In the genomic region with DNA sequence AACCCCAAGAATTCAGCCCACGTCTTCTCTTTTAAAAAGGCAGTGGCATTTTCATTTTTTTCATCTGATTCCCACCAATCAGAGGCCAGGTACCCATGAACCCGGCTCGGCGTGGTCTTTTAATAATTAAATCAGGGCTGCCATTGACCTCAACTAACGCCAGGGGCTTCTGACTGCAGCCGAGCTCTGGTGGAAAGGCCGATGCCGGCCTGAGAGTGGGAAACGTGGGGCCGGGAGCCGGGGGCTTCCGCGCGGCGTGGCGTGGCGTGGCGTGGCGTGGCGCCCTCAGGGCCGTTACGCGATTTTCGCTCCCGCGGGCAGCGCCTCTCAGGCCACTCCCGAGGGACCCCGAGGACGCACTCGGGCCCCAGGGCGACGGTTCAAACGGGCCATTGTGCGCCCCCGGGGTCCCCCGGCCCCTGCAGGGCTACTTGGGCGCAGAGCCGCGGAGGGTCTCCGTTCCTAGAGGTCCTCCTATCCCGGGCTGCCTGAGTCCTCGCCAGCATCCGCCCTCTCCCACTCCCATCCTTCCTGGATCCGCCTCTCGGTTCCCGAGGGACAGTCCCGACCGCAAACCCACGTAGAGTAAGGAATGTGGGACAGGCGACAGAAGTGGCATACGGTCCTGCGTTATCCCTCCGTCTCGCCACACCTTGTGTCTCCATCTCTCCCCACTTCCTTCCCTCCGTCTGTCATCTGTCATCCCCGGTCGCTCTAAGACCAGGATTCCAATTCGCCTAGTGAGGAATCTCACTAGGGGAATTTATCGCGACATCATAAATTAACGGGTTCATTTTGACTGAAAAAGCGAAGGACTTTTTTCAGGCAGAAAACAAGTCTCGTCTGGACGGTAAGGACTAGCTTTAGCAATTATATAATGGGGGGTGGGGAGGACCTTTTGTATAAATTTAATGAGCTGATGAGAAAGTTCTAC, we compare ENCODE assay signal across 1 cellular context.
TF ChIP-seq lines count a peak whose summit lies in the region.

No MANE protein-coding gene starts in this region.

TF ChIP-seq in HepG2, 621 proteins besides CTCF, POLR2A, EP300 and RAD21 (continued from another document and continues in another):
- TF ChIP-seq, protein P1, sequence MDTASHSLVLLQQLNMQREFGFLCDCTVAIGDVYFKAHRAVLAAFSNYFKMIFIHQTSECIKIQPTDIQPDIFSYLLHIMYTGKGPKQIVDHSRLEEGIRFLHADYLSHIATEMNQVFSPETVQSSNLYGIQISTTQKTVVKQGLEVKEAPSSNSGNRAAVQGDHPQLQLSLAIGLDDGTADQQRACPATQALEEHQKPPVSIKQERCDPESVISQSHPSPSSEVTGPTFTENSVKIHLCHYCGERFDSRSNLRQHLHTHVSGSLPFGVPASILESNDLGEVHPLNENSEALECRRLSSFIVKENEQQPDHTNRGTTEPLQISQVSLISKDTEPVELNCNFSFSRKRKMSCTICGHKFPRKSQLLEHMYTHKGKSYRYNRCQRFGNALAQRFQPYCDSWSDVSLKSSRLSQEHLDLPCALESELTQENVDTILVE (CRISPR knock-in tag; IDR thresholded peaks at IDR 0.05) = no peak
- TF ChIP-seq ZKSCAN1 (IDR thresholded peaks at IDR 0.05; ENCODE audit: low read length) (no peak), MBNL3 (CRISPR knock-in tag; conservative IDR thresholded peaks at IDR 0.05) (no peak), SKI (IDR thresholded peaks at IDR 0.05; ENCODE audit: partially characterized antibody) (no peak), ZBTB37 (CRISPR knock-in tag; IDR thresholded peaks at IDR 0.05) (no peak), IKZF4 (CRISPR knock-in tag; IDR thresholded peaks at IDR 0.05; ENCODE audit: borderline replicate concordance, low read depth, not compliant biosample characterization) (no peak), JDP2 (CRISPR knock-in tag; IDR thresholded peaks at IDR 0.05; ENCODE audit: borderline replicate concordance) (no peak), RBFOX2 (IDR thresholded peaks at IDR 0.05; ENCODE audit: low read depth, low read length) (peak; percentile 88), POLR2AphosphoS5 (IDR thresholded peaks at IDR 0.05; ENCODE audit: low read depth, low read length) (peak; percentile 50), RXRB (CRISPR knock-in tag; IDR thresholded peaks at IDR 0.05; ENCODE audit: borderline replicate concordance) (no peak), FOXP1 (IDR thresholded peaks at IDR 0.05) (no peak), FOXP1 (CRISPR knock-in tag; IDR thresholded peaks at IDR 0.05) (no peak), HMGA1 (CRISPR knock-in tag; conservative IDR thresholded peaks at IDR 0.05) (no peak), ZNF260 (CRISPR knock-in tag; IDR thresholded peaks at IDR 0.05; ENCODE audit: borderline replicate concordance, low read depth) (no peak), GABPB1 (CRISPR knock-in tag; IDR thresholded peaks at IDR 0.05) (peak; percentile 80; the same call in 1 of the 2 replicates), TOE1 (CRISPR knock-in tag; IDR thresholded peaks at IDR 0.05) (peak; percentile 45; the same call in 1 of the 2 replicates), CREB3 (CRISPR knock-in tag; IDR thresholded peaks at IDR 0.05) (no peak), UBTF (CRISPR knock-in tag; IDR thresholded peaks at IDR 0.05) (peak; percentile 73; the same call in 1 of the 2 replicates), TARDBP (CRISPR knock-in tag; IDR thresholded peaks at IDR 0.05) (no peak), ZIK1 (CRISPR knock-in tag; IDR thresholded peaks at IDR 0.05; ENCODE audit: borderline replicate concordance, low read depth) (no peak), ZNF607 (CRISPR knock-in tag; IDR thresholded peaks at IDR 0.05; ENCODE audit: borderline replicate concordance) (peak; percentile 43; the same call in 1 of the 2 replicates), PCBP1 (IDR thresholded peaks at IDR 0.05; ENCODE audit: borderline replicate concordance, low read depth, low read length) (no peak), ZFP36 (IDR thresholded peaks at IDR 0.05; ENCODE audit: borderline replicate concordance, low read depth, low read length, partially characterized antibody) (no peak), ZNF274 (CRISPR knock-in tag; IDR thresholded peaks at IDR 0.05) (no peak; the same call in none of the 2 replicates), ZNF570 (CRISPR knock-in tag; IDR thresholded peaks at IDR 0.05; ENCODE audit: borderline replicate concordance) (no peak), XRCC5 (optimal IDR thresholded peaks at IDR 0.05; ENCODE audit: low read length) (peak; percentile 58), MAFK (conservative IDR thresholded peaks at IDR 0.05 in 1 of 2, IDR thresholded peaks at IDR 0.05 in 1 of 2; ENCODE audit: low read length in 2 of 2) (no peak), ZNF263 (CRISPR knock-in tag; IDR thresholded peaks at IDR 0.05) (peak; percentile 53; the same call in 1 of the 2 replicates), SNAPC5 (CRISPR knock-in tag; IDR thresholded peaks at IDR 0.05; ENCODE audit: borderline replicate concordance) (no peak), HES4 (CRISPR knock-in tag; IDR thresholded peaks at IDR 0.05; ENCODE audit: borderline replicate concordance) (no peak), ZBTB20 (CRISPR knock-in tag; IDR thresholded peaks at IDR 0.05; ENCODE audit: borderline replicate concordance, low read depth) (no peak), IKZF1 (IDR thresholded peaks at IDR 0.05) (no peak), YEATS4 (CRISPR knock-in tag; IDR thresholded peaks at IDR 0.05; ENCODE audit: borderline replicate concordance) (peak; percentile 53; the same call in 1 of the 2 replicates)
- TF ChIP-seq, protein P2, sequence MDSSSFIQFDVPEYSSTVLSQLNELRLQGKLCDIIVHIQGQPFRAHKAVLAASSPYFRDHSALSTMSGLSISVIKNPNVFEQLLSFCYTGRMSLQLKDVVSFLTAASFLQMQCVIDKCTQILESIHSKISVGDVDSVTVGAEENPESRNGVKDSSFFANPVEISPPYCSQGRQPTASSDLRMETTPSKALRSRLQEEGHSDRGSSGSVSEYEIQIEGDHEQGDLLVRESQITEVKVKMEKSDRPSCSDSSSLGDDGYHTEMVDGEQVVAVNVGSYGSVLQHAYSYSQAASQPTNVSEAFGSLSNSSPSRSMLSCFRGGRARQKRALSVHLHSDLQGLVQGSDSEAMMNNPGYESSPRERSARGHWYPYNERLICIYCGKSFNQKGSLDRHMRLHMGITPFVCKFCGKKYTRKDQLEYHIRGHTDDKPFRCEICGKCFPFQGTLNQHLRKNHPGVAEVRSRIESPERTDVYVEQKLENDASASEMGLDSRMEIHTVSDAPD (CRISPR knock-in tag; IDR thresholded peaks at IDR 0.05) = no peak
- TF ChIP-seq, protein P3, sequence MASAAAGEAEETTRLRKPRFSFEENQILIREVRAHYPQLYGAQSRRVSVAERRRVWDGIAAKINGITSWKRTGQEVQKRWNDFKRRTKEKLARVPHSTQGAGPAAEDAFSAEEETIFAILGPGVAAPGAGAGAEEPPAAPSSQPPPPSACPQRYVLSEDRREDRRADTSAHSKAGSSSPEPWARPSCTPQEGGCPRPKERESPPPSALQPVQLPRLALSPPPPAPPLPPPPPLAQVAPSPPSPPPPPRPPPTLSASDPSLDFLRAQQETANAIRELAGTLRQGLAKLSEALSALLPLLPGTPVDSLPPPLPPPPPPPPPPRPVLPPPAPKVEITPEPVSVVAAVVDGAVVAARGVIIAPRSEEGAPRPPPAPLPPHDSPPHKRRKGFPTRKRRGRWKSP (CRISPR knock-in tag; IDR thresholded peaks at IDR 0.05) = peak; percentile 67
- TF ChIP-seq, protein P4, sequence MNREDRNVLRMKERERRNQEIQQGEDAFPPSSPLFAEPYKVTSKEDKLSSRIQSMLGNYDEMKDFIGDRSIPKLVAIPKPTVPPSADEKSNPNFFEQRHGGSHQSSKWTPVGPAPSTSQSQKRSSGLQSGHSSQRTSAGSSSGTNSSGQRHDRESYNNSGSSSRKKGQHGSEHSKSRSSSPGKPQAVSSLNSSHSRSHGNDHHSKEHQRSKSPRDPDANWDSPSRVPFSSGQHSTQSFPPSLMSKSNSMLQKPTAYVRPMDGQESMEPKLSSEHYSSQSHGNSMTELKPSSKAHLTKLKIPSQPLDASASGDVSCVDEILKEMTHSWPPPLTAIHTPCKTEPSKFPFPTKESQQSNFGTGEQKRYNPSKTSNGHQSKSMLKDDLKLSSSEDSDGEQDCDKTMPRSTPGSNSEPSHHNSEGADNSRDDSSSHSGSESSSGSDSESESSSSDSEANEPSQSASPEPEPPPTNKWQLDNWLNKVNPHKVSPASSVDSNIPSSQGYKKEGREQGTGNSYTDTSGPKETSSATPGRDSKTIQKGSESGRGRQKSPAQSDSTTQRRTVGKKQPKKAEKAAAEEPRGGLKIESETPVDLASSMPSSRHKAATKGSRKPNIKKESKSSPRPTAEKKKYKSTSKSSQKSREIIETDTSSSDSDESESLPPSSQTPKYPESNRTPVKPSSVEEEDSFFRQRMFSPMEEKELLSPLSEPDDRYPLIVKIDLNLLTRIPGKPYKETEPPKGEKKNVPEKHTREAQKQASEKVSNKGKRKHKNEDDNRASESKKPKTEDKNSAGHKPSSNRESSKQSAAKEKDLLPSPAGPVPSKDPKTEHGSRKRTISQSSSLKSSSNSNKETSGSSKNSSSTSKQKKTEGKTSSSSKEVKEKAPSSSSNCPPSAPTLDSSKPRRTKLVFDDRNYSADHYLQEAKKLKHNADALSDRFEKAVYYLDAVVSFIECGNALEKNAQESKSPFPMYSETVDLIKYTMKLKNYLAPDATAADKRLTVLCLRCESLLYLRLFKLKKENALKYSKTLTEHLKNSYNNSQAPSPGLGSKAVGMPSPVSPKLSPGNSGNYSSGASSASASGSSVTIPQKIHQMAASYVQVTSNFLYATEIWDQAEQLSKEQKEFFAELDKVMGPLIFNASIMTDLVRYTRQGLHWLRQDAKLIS (CRISPR knock-in tag; IDR thresholded peaks at IDR 0.05) = no peak
- TF ChIP-seq, protein P5, sequence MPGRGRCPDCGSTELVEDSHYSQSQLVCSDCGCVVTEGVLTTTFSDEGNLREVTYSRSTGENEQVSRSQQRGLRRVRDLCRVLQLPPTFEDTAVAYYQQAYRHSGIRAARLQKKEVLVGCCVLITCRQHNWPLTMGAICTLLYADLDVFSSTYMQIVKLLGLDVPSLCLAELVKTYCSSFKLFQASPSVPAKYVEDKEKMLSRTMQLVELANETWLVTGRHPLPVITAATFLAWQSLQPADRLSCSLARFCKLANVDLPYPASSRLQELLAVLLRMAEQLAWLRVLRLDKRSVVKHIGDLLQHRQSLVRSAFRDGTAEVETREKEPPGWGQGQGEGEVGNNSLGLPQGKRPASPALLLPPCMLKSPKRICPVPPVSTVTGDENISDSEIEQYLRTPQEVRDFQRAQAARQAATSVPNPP (CRISPR knock-in tag; IDR thresholded peaks at IDR 0.05) = no peak; the same call in 1 of the 2 replicates
